11 cellular contexts compared by ENCODE assay signal in genomic region chr19:18488403-18488723, GRCh38. TPM values are rescaled to one million over a fixed set of nuclear protein-coding genes. Genes with fewer than 3 reads are reported as not detected.
A peak's percentile ranks its signal among the peaks of the same experiment; 100 is the strongest.
DNase-seq lines count a peak whose midpoint lies in the region; ATAC-seq and TF ChIP-seq lines count a peak whose summit lies in the region.
"Had no signal": no experiment of that assay in that cellular context is flagged by ENCODE, and none has a peak within 500 bp of the region (broad histone marks: within the 10 kb centered on the region; RNA-seq: fewer than 3 reads in every experiment).

No MANE protein-coding gene starts in this region.

- H3K9me3 ChIP-seq in PC-3 (ENCODE audit: low read length) = no peaks in the 10 kb centered on the region

- no TSS peak for BruUV-seq in PC-3 (replicated peaks; lab: Mats Ljungman, UMichigan)

- H3K36me3 ChIP-seq in PC-3 (ENCODE audit: low read depth, low read length) = no peaks in the 10 kb centered on the region

- no peaks in the 10 kb centered on the region for H3K27me3 Mint-ChIP-seq in natural killer cell (ENCODE audit: low read depth in 2 of 2)
- H3K27me3 Mint-ChIP-seq: naive thymus-derived CD8-positive, alpha-beta T cell had no signal

- intact Hi-C loops in PC-3 (cut with micrococcal nuclease) = no loop called here
- intact Hi-C loops in natural killer cell (cut with micrococcal nuclease) = no loop called here

- H3K4me2 ChIP-seq in PC-3 (ENCODE audit: low read length) = no peak overlapping the region

- CTCF ChIA-PET in PC-3 (lab: Charles Lee) = no interaction called here

- H3K27me3 ChIP-seq in PC-3 (ENCODE audit: low read length) = no peaks in the 10 kb centered on the region

- no peaks in the 10 kb centered on the region for H3K9me3 Mint-ChIP-seq in natural killer cell
- H3K9me3 Mint-ChIP-seq: naive thymus-derived CD8-positive, alpha-beta T cell had no signal

- POLR2A ChIA-PET in PC-3 (lab: Charles Lee; ENCODE audit: unreplicated experiment) = no interaction called here

- H3F3A ChIP-seq in PC-3 (ENCODE audit: low read length, unreplicated experiment) = no peaks in the 10 kb centered on the region

- H3K9ac ChIP-seq in PC-3 (ENCODE audit: low read length) = no peak overlapping the region

- H3K36me3 Mint-ChIP-seq in natural killer cell = no peaks in the 10 kb centered on the region

- ATAC-seq in PC-3 (peak; percentile 61), natural killer cell (peak in 2 of 3 donors; percentile 12 to 28), HG03457 (IDR thresholded peaks at IDR 0.05; ENCODE audit: unreplicated experiment) (no peak), HG03135 (IDR thresholded peaks at IDR 0.05; ENCODE audit: unreplicated experiment) (no peak)

- H3K9me2 ChIP-seq in PC-3 (replicated peaks; ENCODE audit: low read length) = no peaks in the 10 kb centered on the region

- DNase-seq in CD1c-positive myeloid dendritic cell (ENCODE audit: extremely low spot score) (peak; percentile 43), PC-3 (peak; percentile 25), epithelial cell of esophagus (ENCODE audit: low read depth) (no peak), natural killer cell (no peak), ecto neural progenitor cell (ENCODE audit: low spot score) (no peak), GM19240 (ENCODE audit: insufficient read length, low spot score) (no peak)
- DNase-seq: NCI-H1417 treated with DMSO at 0.1 percent for 48 hours had no signal

- no peak overlapping the region for H3K4me3 ChIP-seq in PC-3 (ENCODE audit: low read length)
- no peak overlapping the region for H3K4me3 ChIP-seq in epithelial cell of esophagus (ENCODE audit: low read length)
- H3K4me3 ChIP-seq: coronary artery had no signal

- peaks cover 51 to 67% of the 10 kb centered on the region in 2 donors for H3K4me1 Mint-ChIP-seq in natural killer cell

- peak overlapping the region; percentile 81 to 82 for H3K27ac Mint-ChIP-seq in natural killer cell

- H3K4me3 Mint-ChIP-seq in natural killer cell = no peak overlapping the region
- H3K4me3 Mint-ChIP-seq: naive thymus-derived CD8-positive, alpha-beta T cell had no signal

- H3K79me2 ChIP-seq in PC-3 (ENCODE audit: low read length) = peaks cover 99% of the 10 kb centered on the region

- H4K20me1 ChIP-seq in PC-3 (ENCODE audit: low read length) = peaks cover 66% of the 10 kb centered on the region

- TF ChIP-seq CTCF in PC-3 (conservative IDR thresholded peaks at IDR 0.05; ENCODE audit: low read depth, low read length) (0 out of 2 replicates have a peak, but pooled peaks have one; percentile 11), epithelial cell of esophagus (IDR thresholded peaks at IDR 0.05; ENCODE audit: insufficient read depth, low read depth, low read length, missing control alignments) (peak; percentile 31), natural killer cell (IDR thresholded peaks at IDR 0.05) (no peak)

- H2AFZ ChIP-seq in PC-3 (ENCODE audit: low read length) = no peak overlapping the region

- no peak overlapping the region for H3K27ac ChIP-seq in PC-3 (ENCODE audit: low read length)

- H3K4me1 ChIP-seq in PC-3 (ENCODE audit: insufficient read depth, low read length) = peaks cover 13% of the 10 kb centered on the region

RNA-seq across cellular contexts. Expression of gene ELL, which starts 33.5 kb away (rescaled TPM):
- total RNA-seq in PC-3 (2014; rRNA removed) (21.0 and 30.6 TPM in 2 replicates), natural killer cell (10 to 100 TPM; 61.1 to 64.3 (median 63.8) TPM)

RNA-seq across cellular contexts. Expression of gene ISYNA1, which starts 50.4 kb away (rescaled TPM):
- total RNA-seq in PC-3 (2014; rRNA removed) = 19.4 TPM in 2 replicates
- total RNA-seq in natural killer cell = 10 to 100 TPM; 39.7 to 53.6 (median 40.1) TPM

RNA-seq across cellular contexts. Expression of gene FKBP8, which starts 55.0 kb away (rescaled TPM):
- total RNA-seq in PC-3 (2014; rRNA removed) (243 and 278 TPM in 2 replicates), natural killer cell (100 to 1,000 TPM; 149 to 179 (median 162) TPM)

Comparison
In these comparisons a context has a peak if more than half of its experiments do, and no peak if none do; other contexts are left out.
1. DNase-seq: peak in CD1c-positive myeloid dendritic cell (single experiment) and PC-3 (single experiment); none in epithelial cell of esophagus (single experiment), natural killer cell (single experiment), ecto neural progenitor cell (single experiment) and GM19240 (single experiment).
2. ATAC-seq: peak in PC-3 (single experiment) and natural killer cell (2 of 3); none in HG03457 (single experiment) and HG03135 (single experiment).